4 cellular contexts compared by ENCODE assay signal in genomic region chr1:181528241-181528640, GRCh38. TPM values are rescaled to one million over a fixed set of nuclear protein-coding genes. Genes with fewer than 3 reads are reported as not detected.
"Had no signal": no experiment of that assay in that cellular context is flagged by ENCODE, and none has a peak within 500 bp of the region (broad histone marks: within the 10 kb centered on the region; RNA-seq: fewer than 3 reads in every experiment).

No MANE protein-coding gene starts in this region.

RNA-seq across cellular contexts. Expression of gene CACNA1E, which starts 44.9 kb away (rescaled TPM):
- total RNA-seq: naive thymus-derived CD8-positive, alpha-beta T cell; osteocyte; pulmonary artery endothelial cell; smooth muscle cell had no signal
- polyA plus RNA-seq: naive thymus-derived CD8-positive, alpha-beta T cell; smooth muscle cell had no signal
